In genomic region chr7:53607961-53608360, GRCh38 we compare ENCODE assay signal across 22 cellular contexts.
"Had no signal": no experiment of that assay in that cellular context is flagged by ENCODE, and none has a peak within 500 bp of the region (broad histone marks: within the 10 kb centered on the region; RNA-seq: fewer than 3 reads in every experiment).

No MANE protein-coding gene starts in this region.

- H3K4me1 ChIP-seq: colonic mucosa, esophagus muscularis mucosa, foreskin keratinocyte, gastroesophageal sphincter, heart left ventricle, left lung, lower lobe of right lung had no signal

- H3K36me3 ChIP-seq: colonic mucosa, esophagus muscularis mucosa, gastroesophageal sphincter, heart left ventricle, left lung, lower lobe of right lung had no signal

- FAIRE-seq: endometrium, frontal cortex had no signal

- H3K27ac ChIP-seq: colonic mucosa, esophagus muscularis mucosa, foreskin keratinocyte, gastroesophageal sphincter, heart left ventricle, hepatocyte, left lung, lower lobe of right lung had no signal

- H3K4me3 ChIP-seq: colonic mucosa, esophagus muscularis mucosa, gastroesophageal sphincter, heart left ventricle, hepatocyte, left lung, lower lobe of right lung, mucosa of descending colon had no signal

- H3K9me3 ChIP-seq: colonic mucosa, esophagus muscularis mucosa, gastroesophageal sphincter, heart left ventricle, left lung, lower lobe of right lung, mucosa of descending colon had no signal

- DNase-seq: colonic mucosa; cortex of kidney; effector CD8-positive, alpha-beta T cell; effector memory CD8-positive, alpha-beta T cell; endodermal cell; foreskin keratinocyte; heart left ventricle; hypothalamus; immature natural killer cell; islet precursor cell; left cardiac atrium; left lung; left ventricle myocardium superior; lower lobe of right lung; mesenchymal stem cell; mucosa of descending colon; naive B cell had no signal
